19 cellular contexts compared by ENCODE assay signal in genomic region chr12:98262886-98263285, GRCh38.
"Had no signal": no experiment of that assay in that cellular context is flagged by ENCODE, and none has a peak within 500 bp of the region (broad histone marks: within the 10 kb centered on the region; RNA-seq: fewer than 3 reads in every experiment).

No MANE protein-coding gene starts in this region.

- H3K4me1 Mint-ChIP-seq: activated CD4-positive, alpha-beta memory T cell treated with anti-CD3 and anti-CD28 coated beads, Interleukin-2, amount 10 ng/mL, durations not matched to agents 7 days and 5 days; activated CD4-positive, alpha-beta T cell treated with anti-CD3 and anti-CD28 coated beads, Interleukin-2, amount 10 ng/mL, durations not matched to agents 7 days and 5 days; activated naive CD4-positive, alpha-beta T cell treated with anti-CD3 and anti-CD28 coated beads, Interleukin-2, amount 50 U/mL, for 24 hours; activated naive CD8-positive, alpha-beta T cell treated with anti-CD3 and anti-CD28 coated beads, Interleukin-2, amount 50 U/mL, for 24 hours; naive thymus-derived CD4-positive, alpha-beta T cell had no signal

- H3K9me3 ChIP-seq: gastrocnemius medialis, suprapubic skin, transverse colon had no signal

- H3K36me3 Mint-ChIP-seq: activated naive CD4-positive, alpha-beta T cell treated with anti-CD3 and anti-CD28 coated beads, Interleukin-2, amount 50 U/mL, for 24 hours; naive thymus-derived CD4-positive, alpha-beta T cell had no signal

- H2AFZ ChIP-seq: hepatocyte had no signal

- H3K4me3 ChIP-seq: gastrocnemius medialis, hepatocyte, spleen, suprapubic skin, transverse colon had no signal

- H3K79me2 ChIP-seq: hepatocyte had no signal

- DNase-seq: activated CD4-positive, alpha-beta memory T cell treated with anti-CD3 and anti-CD28 coated beads, Interleukin-2, amount 10 ng/mL, durations not matched to agents 7 days and 5 days; activated CD4-positive, alpha-beta T cell treated with anti-CD3 and anti-CD28 coated beads for 1 hour; activated CD4-positive, alpha-beta T cell treated with anti-CD3 and anti-CD28 coated beads, Interleukin-2, amount 10 ng/mL, durations not matched to agents 7 days and 5 days; activated naive CD8-positive, alpha-beta T cell treated with anti-CD3 and anti-CD28 coated beads, Interleukin-2, amount 50 U/mL, for 24 hours; activated T-cell treated with anti-CD3 and anti-CD28 coated beads, Interleukin-2, amount 50 U/mL, for 4 hours; dermis blood vessel endothelial cell; effector CD8-positive, alpha-beta T cell; gastrocnemius medialis; midbrain; naive thymus-derived CD4-positive, alpha-beta T cell; right cardiac atrium; spleen; stimulated activated naive CD4-positive, alpha-beta T cell; T-helper 2 cell; transverse colon had no signal

- H3K27ac Mint-ChIP-seq: activated CD4-positive, alpha-beta memory T cell treated with anti-CD3 and anti-CD28 coated beads, Interleukin-2, amount 10 ng/mL, durations not matched to agents 7 days and 5 days; activated CD4-positive, alpha-beta T cell treated with anti-CD3 and anti-CD28 coated beads, Interleukin-2, amount 10 ng/mL, durations not matched to agents 7 days and 5 days; activated naive CD4-positive, alpha-beta T cell treated with anti-CD3 and anti-CD28 coated beads, Interleukin-2, amount 50 U/mL, for 24 hours; activated naive CD8-positive, alpha-beta T cell treated with anti-CD3 and anti-CD28 coated beads, Interleukin-2, amount 50 U/mL, for 24 hours; activated T-helper 2 cell treated with anti-CD3 and anti-CD28 coated beads, Interferon-gamma antibody, Interleukin-2, Interleukin-4, amounts not matched to agents 10 μg/mL and 5 μg/mL and 100 μg/mL, durations not matched to agents 14 hours and 24 hours and 36 hours; naive thymus-derived CD4-positive, alpha-beta T cell had no signal

- H3K27me3 Mint-ChIP-seq: activated CD4-positive, alpha-beta memory T cell treated with anti-CD3 and anti-CD28 coated beads, Interleukin-2, amount 10 ng/mL, durations not matched to agents 7 days and 5 days had no signal

- H3K27me3 ChIP-seq: gastrocnemius medialis, suprapubic skin, transverse colon had no signal

- H3K27ac ChIP-seq: gastrocnemius medialis, hepatocyte, spleen, suprapubic skin, transverse colon had no signal

- H3K4me1 ChIP-seq: gastrocnemius medialis, spleen, suprapubic skin, transverse colon had no signal

- H3K36me3 ChIP-seq: gastrocnemius medialis, spleen, suprapubic skin, transverse colon had no signal

- ATAC-seq: activated naive CD8-positive, alpha-beta T cell treated with anti-CD3 and anti-CD28 coated beads, Interleukin-2, amount 50 U/mL, for 24 hours; activated T-cell treated with anti-CD3 and anti-CD28 coated beads, Interleukin-2, amount 50 U/mL, for 4 hours; gastrocnemius medialis; naive thymus-derived CD4-positive, alpha-beta T cell; right cardiac atrium had no signal

- H3K4me3 Mint-ChIP-seq: activated CD4-positive, alpha-beta memory T cell treated with anti-CD3 and anti-CD28 coated beads, Interleukin-2, amount 10 ng/mL, durations not matched to agents 7 days and 5 days; activated CD4-positive, alpha-beta T cell treated with anti-CD3 and anti-CD28 coated beads, Interleukin-2, amount 10 ng/mL, durations not matched to agents 7 days and 5 days; activated naive CD4-positive, alpha-beta T cell treated with anti-CD3 and anti-CD28 coated beads, Interleukin-2, amount 50 U/mL, for 24 hours; activated naive CD8-positive, alpha-beta T cell treated with anti-CD3 and anti-CD28 coated beads, Interleukin-2, amount 50 U/mL, for 24 hours; activated T-cell treated with anti-CD3 and anti-CD28 coated beads, Interleukin-2, amount 50 U/mL, for 4 hours; naive thymus-derived CD4-positive, alpha-beta T cell had no signal

- H3K4me2 ChIP-seq: hepatocyte had no signal

- H3K9me3 Mint-ChIP-seq: activated CD4-positive, alpha-beta memory T cell treated with anti-CD3 and anti-CD28 coated beads, Interleukin-2, amount 10 ng/mL, durations not matched to agents 7 days and 5 days; activated naive CD4-positive, alpha-beta T cell treated with anti-CD3 and anti-CD28 coated beads, Interleukin-2, amount 50 U/mL, for 24 hours; activated T-helper 2 cell treated with anti-CD3 and anti-CD28 coated beads, Interferon-gamma antibody, Interleukin-2, Interleukin-4, amounts not matched to agents 10 μg/mL and 5 μg/mL and 100 μg/mL, durations not matched to agents 14 hours and 24 hours and 36 hours had no signal
